Comparison of ENCODE assay signal across 12 cellular contexts in genomic region chr5:96114736-96115466, GRCh38.
DNase-seq lines count a peak whose midpoint lies in the region; ATAC-seq and TF ChIP-seq lines count a peak whose summit lies in the region.
"Had no signal": no experiment of that assay in that cellular context is flagged by ENCODE, and none has a peak within 500 bp of the region (broad histone marks: within the 10 kb centered on the region; RNA-seq: fewer than 3 reads in every experiment).

No MANE protein-coding gene starts in this region.

- H3K9ac ChIP-seq in PC-3 (ENCODE audit: low read length) (no peak overlapping the region), trophoblast cell (ENCODE audit: low read length) (no peak overlapping the region)

- H2BK120ac ChIP-seq in trophoblast cell (ENCODE audit: insufficient read depth, low read length, poor library complexity), result no peak overlapping the region

- H3K79me2 ChIP-seq in PC-3 (ENCODE audit: low read length) (no peaks in the 10 kb centered on the region), trophoblast cell (ENCODE audit: control insufficient read depth, insufficient read depth, low read length, poor library complexity) (no peaks in the 10 kb centered on the region)

- H3K23ac ChIP-seq in trophoblast cell (ENCODE audit: low read length), result no peak overlapping the region

- DNase-seq in activated CD8-positive, alpha-beta T cell treated with anti-CD3 and anti-CD28 coated beads for 36 hours, result no peak
- no peak for DNase-seq in activated CD8-positive, alpha-beta T cell treated with anti-CD3 and anti-CD28 coated beads, Interleukin-2, amount 10 ng/mL, durations not matched to agents 7 days and 5 days
- DNase-seq in PC-3 (peak; percentile 46), endothelial cell (ENCODE audit: low spot score) (no peak), trophoblast cell (peak; percentile 25 to 75), right atrium auricular region (ENCODE audit: low spot score) (no peak), RWPE1 (ENCODE audit: low spot score) (no peak)
- DNase-seq in activated CD8-positive, alpha-beta memory T cell treated with anti-CD3 and anti-CD28 coated beads, Interleukin-2, amount 50 U/mL, for 4 hours, result no peak
- DNase-seq: activated CD8-positive, alpha-beta memory T cell treated with anti-CD3 and anti-CD28 coated beads, Interleukin-2, amount 50 U/mL, for 48 hours; NCI-H2171; uterus had no signal

- intact Hi-C loops in activated CD8-positive, alpha-beta T cell treated with anti-CD3 and anti-CD28 coated beads for 36 hours (cut with micrococcal nuclease), result no loop called here
- intact Hi-C loops in PC-3 (cut with micrococcal nuclease), result no loop called here

- peak; percentile 75 for ATAC-seq in activated CD8-positive, alpha-beta T cell treated with anti-CD3 and anti-CD28 coated beads for 36 hours
- ATAC-seq in activated CD8-positive, alpha-beta T cell treated with anti-CD3 and anti-CD28 coated beads, Interleukin-2, amount 10 ng/mL, durations not matched to agents 7 days and 5 days, result no peak
- ATAC-seq in PC-3, result no peak

- WGBS in trophoblast cell (ENCODE audit: extremely low coverage, insufficient coverage, insufficient read length), result no CpG with 5 or more reads among the region's 3 CpGs

- no peak overlapping the region for H3K18ac ChIP-seq in trophoblast cell (ENCODE audit: low read length)

- H2BK12ac ChIP-seq in trophoblast cell (ENCODE audit: low read length), result no peak overlapping the region

- H3K4me1 ChIP-seq in PC-3 (ENCODE audit: insufficient read depth, low read length) (peaks cover 20% of the 10 kb centered on the region), trophoblast cell (ENCODE audit: control insufficient read depth in 1 of 2, insufficient read depth in 2 of 2, low read length in 2 of 2) (no peaks in the 10 kb centered on the region), right atrium auricular region (no peaks in the 10 kb centered on the region)
- H3K4me1 ChIP-seq: uterus had no signal

- no peaks in the 10 kb centered on the region for H3K79me1 ChIP-seq in trophoblast cell (ENCODE audit: low read length)

- no peaks in the 10 kb centered on the region for H3F3A ChIP-seq in PC-3 (ENCODE audit: low read length, unreplicated experiment)

- no peak overlapping the region for H3K27ac ChIP-seq in PC-3 (ENCODE audit: low read length)
- H3K27ac ChIP-seq in trophoblast cell (ENCODE audit: low read depth, low read length), result no peak overlapping the region
- no peak overlapping the region for H3K27ac ChIP-seq in right atrium auricular region
- H3K27ac ChIP-seq in RWPE1, result no peak overlapping the region
- H3K27ac ChIP-seq: cardiac muscle cell, uterus had no signal

- H3K36me3 Mint-ChIP-seq in activated CD8-positive, alpha-beta T cell treated with anti-CD3 and anti-CD28 coated beads for 36 hours (ENCODE audit: low read depth), result no peaks in the 10 kb centered on the region
- no peaks in the 10 kb centered on the region for H3K36me3 Mint-ChIP-seq in activated CD8-positive, alpha-beta T cell treated with anti-CD3 and anti-CD28 coated beads, Interleukin-2, amount 10 ng/mL, durations not matched to agents 7 days and 5 days (ENCODE audit: low read depth)
- H3K36me3 Mint-ChIP-seq in endothelial cell (ENCODE audit: low read depth, unreplicated experiment), result no peaks in the 10 kb centered on the region

- POLR2A ChIA-PET in activated CD8-positive, alpha-beta T cell treated with anti-CD3 and anti-CD28 coated beads for 36 hours (lab: Charles Lee), result interaction anchor here (1.0 kb wide), 1 partner anchor 36 kb away, joined by 3 read pairs; no protein-coding TSS in a partner anchor
- POLR2A ChIA-PET in activated CD8-positive, alpha-beta T cell treated with anti-CD3 and anti-CD28 coated beads, Interleukin-2, amount 10 ng/mL, durations not matched to agents 7 days and 5 days (lab: Charles Lee), result interaction anchor here (0.6 kb wide), 1 partner anchor 49 kb away, joined by 3 read pairs; no protein-coding TSS in a partner anchor
- POLR2A ChIA-PET in PC-3 (lab: Charles Lee; ENCODE audit: unreplicated experiment) (no interaction called here), RWPE1 (lab: Yijun Ruan, JAX; ENCODE audit: low non-redundant PET) (no interaction called here)

- no peak overlapping the region for H3K4ac ChIP-seq in trophoblast cell (ENCODE audit: low read depth, low read length)

- no peaks in the 10 kb centered on the region for H3K27me3 ChIP-seq in PC-3 (ENCODE audit: low read length)
- no peaks in the 10 kb centered on the region for H3K27me3 ChIP-seq in trophoblast cell (ENCODE audit: insufficient read depth, low read length)
- no peaks in the 10 kb centered on the region for H3K27me3 ChIP-seq in right atrium auricular region
- H3K27me3 ChIP-seq: cardiac muscle cell, uterus had no signal

- no peak overlapping the region for H4K12ac ChIP-seq in trophoblast cell (ENCODE audit: low read depth, low read length)

- CTCF ChIA-PET in activated CD8-positive, alpha-beta T cell treated with anti-CD3 and anti-CD28 coated beads for 36 hours (lab: Charles Lee), result interaction anchor here (1.4 kb wide), 1 partner anchor 24 kb away, joined by 3 read pairs; no protein-coding TSS in a partner anchor
- CTCF ChIA-PET in activated CD8-positive, alpha-beta T cell treated with anti-CD3 and anti-CD28 coated beads, Interleukin-2, amount 10 ng/mL, durations not matched to agents 7 days and 5 days (lab: Charles Lee), result no interaction called here
- CTCF ChIA-PET in PC-3 (lab: Charles Lee), result no interaction called here
- CTCF ChIA-PET in RWPE1 (lab: Yijun Ruan, JAX), result interaction anchor here (0.6 kb wide), 2 partner anchors 106 to 125 kb away, joined by 3 to 4 read pairs; no protein-coding TSS in a partner anchor

- H3K4me3 ChIP-seq in PC-3 (ENCODE audit: low read length) (no peak overlapping the region), trophoblast cell (ENCODE audit: low read depth, low read length) (no peak overlapping the region), right atrium auricular region (no peak overlapping the region)
- H3K4me3 ChIP-seq: cardiac muscle cell, uterus had no signal

- H3K27ac Mint-ChIP-seq in activated CD8-positive, alpha-beta T cell treated with anti-CD3 and anti-CD28 coated beads for 36 hours, result no peak overlapping the region
- H3K27ac Mint-ChIP-seq in activated CD8-positive, alpha-beta T cell treated with anti-CD3 and anti-CD28 coated beads, Interleukin-2, amount 10 ng/mL, durations not matched to agents 7 days and 5 days, result no peak overlapping the region
- peak overlapping the region; percentile 99 for H3K27ac Mint-ChIP-seq in endothelial cell (ENCODE audit: unreplicated experiment)

- H3K4me2 ChIP-seq in PC-3 (ENCODE audit: low read length) (no peak overlapping the region), trophoblast cell (ENCODE audit: low read length) (no peak overlapping the region)

- H3K9me2 ChIP-seq in PC-3 (replicated peaks; ENCODE audit: low read length), result no peaks in the 10 kb centered on the region

- H2AFZ ChIP-seq in PC-3 (ENCODE audit: low read length), result no peak overlapping the region
- H2AFZ ChIP-seq in trophoblast cell (ENCODE audit: insufficient read depth, low read length, poor library complexity), result no peak overlapping the region

- no peak overlapping the region for H2AK5ac ChIP-seq in trophoblast cell (ENCODE audit: low read length)

- no peaks in the 10 kb centered on the region for H3K9me3 Mint-ChIP-seq in activated CD8-positive, alpha-beta T cell treated with anti-CD3 and anti-CD28 coated beads for 36 hours
- H3K9me3 Mint-ChIP-seq in activated CD8-positive, alpha-beta T cell treated with anti-CD3 and anti-CD28 coated beads, Interleukin-2, amount 10 ng/mL, durations not matched to agents 7 days and 5 days (ENCODE audit: insufficient read depth), result no peaks in the 10 kb centered on the region
- no peaks in the 10 kb centered on the region for H3K9me3 Mint-ChIP-seq in endothelial cell (ENCODE audit: unreplicated experiment)

- peaks cover 7% of the 10 kb centered on the region for H3K27me3 Mint-ChIP-seq in activated CD8-positive, alpha-beta T cell treated with anti-CD3 and anti-CD28 coated beads for 36 hours
- peaks cover 3% of the 10 kb centered on the region for H3K27me3 Mint-ChIP-seq in activated CD8-positive, alpha-beta T cell treated with anti-CD3 and anti-CD28 coated beads, Interleukin-2, amount 10 ng/mL, durations not matched to agents 7 days and 5 days (ENCODE audit: low read depth)
- H3K27me3 Mint-ChIP-seq in endothelial cell (ENCODE audit: unreplicated experiment), result no peaks in the 10 kb centered on the region

- BruUV-seq in PC-3 (replicated peaks; lab: Mats Ljungman, UMichigan), result no TSS peak

- no peak for TF ChIP-seq CTCF in activated CD8-positive, alpha-beta T cell treated with anti-CD3 and anti-CD28 coated beads for 36 hours (IDR thresholded peaks at IDR 0.05)
- no peak for TF ChIP-seq CTCF in PC-3 (conservative IDR thresholded peaks at IDR 0.05; ENCODE audit: low read depth, low read length)
- TF ChIP-seq CTCF in endothelial cell (IDR thresholded peaks at IDR 0.05; ENCODE audit: unreplicated experiment), result no peak
- no peak for TF ChIP-seq CTCF in right atrium auricular region (IDR thresholded peaks at IDR 0.05)
- no peak for TF ChIP-seq CTCF in RWPE1 (conservative IDR thresholded peaks at IDR 0.05; ENCODE audit: low read depth)

- no peaks in the 10 kb centered on the region for H3K36me3 ChIP-seq in PC-3 (ENCODE audit: low read depth, low read length)
- H3K36me3 ChIP-seq in trophoblast cell (ENCODE audit: control insufficient read depth in 1 of 2, insufficient read depth in 2 of 2, low read length in 2 of 2), result no peaks in the 10 kb centered on the region
- no peaks in the 10 kb centered on the region for H3K36me3 ChIP-seq in right atrium auricular region
- H3K36me3 ChIP-seq: cardiac muscle cell, uterus had no signal

- H2BK5ac ChIP-seq in trophoblast cell (ENCODE audit: low read depth, low read length, poor library complexity), result no peak overlapping the region

- H3K14ac ChIP-seq in trophoblast cell (ENCODE audit: low read length), result no peak overlapping the region

- no peak overlapping the region for H4K91ac ChIP-seq in trophoblast cell (ENCODE audit: low read depth, low read length)

- no peak overlapping the region for H3K4me3 Mint-ChIP-seq in activated CD8-positive, alpha-beta T cell treated with anti-CD3 and anti-CD28 coated beads for 36 hours
- no peak overlapping the region for H3K4me3 Mint-ChIP-seq in activated CD8-positive, alpha-beta T cell treated with anti-CD3 and anti-CD28 coated beads, Interleukin-2, amount 10 ng/mL, durations not matched to agents 7 days and 5 days
- no peak overlapping the region for H3K4me3 Mint-ChIP-seq in endothelial cell (ENCODE audit: unreplicated experiment)

- no peak overlapping the region for H4K8ac ChIP-seq in trophoblast cell (ENCODE audit: low read depth, low read length)

- peaks cover 18% of the 10 kb centered on the region for H3K4me1 Mint-ChIP-seq in activated CD8-positive, alpha-beta T cell treated with anti-CD3 and anti-CD28 coated beads for 36 hours (ENCODE audit: low read depth)
- H3K4me1 Mint-ChIP-seq in activated CD8-positive, alpha-beta T cell treated with anti-CD3 and anti-CD28 coated beads, Interleukin-2, amount 10 ng/mL, durations not matched to agents 7 days and 5 days (ENCODE audit: low read depth), result peaks cover 4% of the 10 kb centered on the region
- H3K4me1 Mint-ChIP-seq in endothelial cell (ENCODE audit: unreplicated experiment), result peaks cover 22% of the 10 kb centered on the region

- H3K9me3 ChIP-seq in PC-3 (ENCODE audit: low read length) (no peaks in the 10 kb centered on the region), trophoblast cell (ENCODE audit: insufficient read depth, low read depth, low read length) (no peaks in the 10 kb centered on the region), right atrium auricular region (no peaks in the 10 kb centered on the region)
- H3K9me3 ChIP-seq: uterus had no signal

- no peaks in the 10 kb centered on the region for H4K20me1 ChIP-seq in PC-3 (ENCODE audit: low read length)

Comparison
In these comparisons a context has a peak if more than half of its experiments do, and no peak if none do; other contexts are left out.
1. CTCF ChIA-PET loops: an anchor here in activated CD8-positive, alpha-beta T cell treated with anti-CD3 and anti-CD28 coated beads for 36 hours (1.4 kb wide) and RWPE1 (0.6 kb wide); none called in activated CD8-positive, alpha-beta T cell treated with anti-CD3 and anti-CD28 coated beads, Interleukin-2, amount 10 ng/mL, durations not matched to agents 7 days and 5 days and PC-3.
2. DNase-seq: peak in PC-3 (single experiment) and trophoblast cell (2 of 2); none in activated CD8-positive, alpha-beta T cell treated with anti-CD3 and anti-CD28 coated beads for 36 hours (single experiment), activated CD8-positive, alpha-beta T cell treated with anti-CD3 and anti-CD28 coated beads, Interleukin-2, amount 10 ng/mL, durations not matched to agents 7 days and 5 days (single experiment), endothelial cell (single experiment), right atrium auricular region (single experiment), activated CD8-positive, alpha-beta memory T cell treated with anti-CD3 and anti-CD28 coated beads, Interleukin-2, amount 50 U/mL, for 4 hours (single experiment) and RWPE1 (single experiment).
3. POLR2A ChIA-PET loops: an anchor here in activated CD8-positive, alpha-beta T cell treated with anti-CD3 and anti-CD28 coated beads for 36 hours (1.0 kb wide) and activated CD8-positive, alpha-beta T cell treated with anti-CD3 and anti-CD28 coated beads, Interleukin-2, amount 10 ng/mL, durations not matched to agents 7 days and 5 days (0.6 kb wide); none called in PC-3 and RWPE1.